In genomic region chr1:43365678-43366077, GRCh38 we compare ENCODE assay signal across 9 cellular contexts. TPM values are rescaled to one million over a fixed set of nuclear protein-coding genes. Genes with fewer than 3 reads are reported as not detected.
DNase-seq lines count a peak whose midpoint lies in the region; ATAC-seq and TF ChIP-seq lines count a peak whose summit lies in the region.
"Had no signal": no experiment of that assay in that cellular context is flagged by ENCODE, and none has a peak within 500 bp of the region (broad histone marks: within the 10 kb centered on the region; RNA-seq: fewer than 3 reads in every experiment).

No MANE protein-coding gene starts in this region.

- TF ChIP-seq CTCF in heart left ventricle (IDR thresholded peaks at IDR 0.05) = no peak
- no peak for TF ChIP-seq CTCF in esophagus squamous epithelium (IDR thresholded peaks at IDR 0.05)
- TF ChIP-seq CTCF in transverse colon (IDR thresholded peaks at IDR 0.05) = no peak

- no peak for TF ChIP-seq EP300 in transverse colon (IDR thresholded peaks at IDR 0.05; ENCODE audit: low read depth)

- DNase-seq in heart left ventricle (no peak), cardiac septum (ENCODE audit: low spot score) (no peak), esophagus squamous epithelium (lab: John Stamatoyannopoulos, UW) (no peak), transverse colon (no peak), T-helper 9 cell (no peak), DMS 273 (lab: John Stamatoyannopoulos, UW; ENCODE audit: unreplicated experiment) (no peak)
- DNase-seq: stimulated activated CD4-positive, alpha-beta T cell treated with anti-CD3 and anti-CD28 coated beads, Interleukin-2, amount 100 ng/mL, for 24 hours had no signal

- H3K9me3 ChIP-seq in heart left ventricle (no peaks in the 10 kb centered on the region), esophagus squamous epithelium (no peaks in the 10 kb centered on the region), transverse colon (no peaks in the 10 kb centered on the region)

- intact Hi-C loops in heart left ventricle (cut with DNase I) (loop anchor here in 4 of 10 donors (5.0 kb wide), 2 partner anchors 63 to 128 kb away; partner anchors contain the start of gene TIE1 (in 1 of the 4)), cardiac septum (cut with DNase I) (loop anchor here (5.0 kb wide), 1 partner anchor 87 kb away; the partner anchor contains the start of gene HYI), esophagus squamous epithelium (cut with DNase I) (no loop called here), transverse colon (cut with DNase I; ENCODE audit: low total_unique reads) (no loop called here)

- in situ Hi-C loops in transverse colon (cut with MboI; ENCODE audit: low pct_ligation_motif_present in 1 of 4, low pct_unique_long_range_greater_than_20kb in 1 of 4, low sequenced_read_pairs in 3 of 4) = no loop called here

- H3K36me3 ChIP-seq in heart left ventricle (peaks cover 3 to 50% (median 47%) of the 10 kb centered on the region in 9 donors), esophagus squamous epithelium (peaks cover 30 to 51% (median 33%) of the 10 kb centered on the region in 3 donors), transverse colon (peaks cover 0 to 14% (median 6%) of the 10 kb centered on the region in 4 donors)

- H3K27ac ChIP-seq in heart left ventricle = peak overlapping the region in 7 of 12 donors; percentile 91 to 99 (median 97)
- H3K27ac ChIP-seq in esophagus squamous epithelium = peak overlapping the region; percentile 94 to 99 (median 97)
- H3K27ac ChIP-seq in transverse colon = peak overlapping the region; percentile 93 to 96 (median 94)
- H3K27ac ChIP-seq: KMS-11 had no signal

- TF ChIP-seq POLR2A in heart left ventricle (IDR thresholded peaks at IDR 0.05) = no peak
- TF ChIP-seq POLR2A in esophagus squamous epithelium (IDR thresholded peaks at IDR 0.05) = no peak
- TF ChIP-seq POLR2A in transverse colon (IDR thresholded peaks at IDR 0.05) = no peak

- H3K4me1 ChIP-seq in heart left ventricle (peaks cover 0 to 32% (median 26%) of the 10 kb centered on the region in 12 donors), esophagus squamous epithelium (peaks cover 18 to 60% (median 28%) of the 10 kb centered on the region in 3 donors), transverse colon (peaks cover 12 to 44% (median 29%) of the 10 kb centered on the region in 4 donors)

- peak overlapping the region in 2 of 12 donors; percentile 91 to 96 for H3K4me3 ChIP-seq in heart left ventricle
- peak overlapping the region; percentile 70 to 86 (median 85) for H3K4me3 ChIP-seq in esophagus squamous epithelium
- H3K4me3 ChIP-seq in transverse colon = peak overlapping the region in 2 of 4 donors; percentile 70 to 75

- H3K27me3 ChIP-seq in heart left ventricle (no peaks in the 10 kb centered on the region), esophagus squamous epithelium (no peaks in the 10 kb centered on the region), transverse colon (no peaks in the 10 kb centered on the region)

- WGBS in heart left ventricle, 4 donors = 75 to 83% (median 80%) methylated on average over 2 of the region's 2 CpGs
- 75 to 86% methylated on average over 2 of the region's 2 CpGs for WGBS in esophagus squamous epithelium, 2 donors
- WGBS in transverse colon (ENCODE audit: low coverage in 1 of 2), 2 donors = 55 to 79% methylated on average over 2 of the region's 2 CpGs

- no peak for ATAC-seq in heart left ventricle

RNA-seq across cellular contexts. Expression of gene ELOVL1, which starts 2.1 kb away (rescaled TPM):
- 10 to 100 TPM; 22.1 to 63.5 (median 33.6) TPM for total RNA-seq in heart left ventricle
- 10 to 100 TPM; 25.7 to 93.4 TPM for polyA plus RNA-seq in heart left ventricle
- 37.8 TPM for total RNA-seq in cardiac septum
- 100 to 1,000 TPM in 3 of 4 donors, 10 to 100 TPM in 1; 99.8 to 187 (median 115) TPM for total RNA-seq in esophagus squamous epithelium
- 100 to 1,000 TPM in 1 of 4 donors, 10 to 100 TPM in 3; 58.4 to 114 (median 99.5) TPM for total RNA-seq in transverse colon

RNA-seq across cellular contexts. Expression of gene CDC20, which starts 6.9 kb away (rescaled TPM):
- total RNA-seq in heart left ventricle (10 to 100 TPM in 1 of 9 donors, 1 to 10 TPM in 5, under 1 TPM in 3; 0.45 to 16.9 (median 1.5) TPM), cardiac septum (0.78 TPM), esophagus squamous epithelium (10 to 100 TPM; 16.5 to 96.0 (median 33.6) TPM), transverse colon (10 to 100 TPM in 1 of 4 donors, 1 to 10 TPM in 2, not detected in 1; 2.9 to 38.4 (median 4.5) TPM)
- under 1 TPM; 0.38 to 0.49 TPM for polyA plus RNA-seq in heart left ventricle

RNA-seq across cellular contexts. Expression of gene MED8, which starts 23.9 kb away (rescaled TPM):
- total RNA-seq in heart left ventricle (10 to 100 TPM; 13.7 to 25.4 (median 16.9) TPM), cardiac septum (17.9 TPM), esophagus squamous epithelium (10 to 100 TPM; 34.5 to 60.1 (median 38.6) TPM), transverse colon (10 to 100 TPM; 12.7 to 41.9 (median 25.0) TPM)
- 10 to 100 TPM; 11.7 to 31.4 TPM for polyA plus RNA-seq in heart left ventricle

RNA-seq across cellular contexts. Expression of gene SZT2, which starts 24.0 kb away (rescaled TPM):
- total RNA-seq in heart left ventricle = 10 to 100 TPM; 19.0 to 39.7 (median 24.4) TPM
- polyA plus RNA-seq in heart left ventricle = 10 to 100 TPM; 13.1 to 29.1 TPM
- 35.7 TPM for total RNA-seq in cardiac septum
- total RNA-seq in esophagus squamous epithelium = 10 to 100 TPM; 12.4 to 40.0 (median 27.7) TPM
- total RNA-seq in transverse colon = 100 to 1,000 TPM in 2 of 4 donors, 10 to 100 TPM in 2; 43.1 to 106 (median 82.2) TPM

RNA-seq across cellular contexts. Expression of gene MPL, which starts 28.1 kb away (rescaled TPM):
- under 1 TPM; 0.25 to 0.98 (median 0.59) TPM for total RNA-seq in heart left ventricle
- polyA plus RNA-seq in heart left ventricle = under 1 TPM in 1 of 2 donors, not detected in 1; 0.11 TPM
- 1.6 TPM for total RNA-seq in cardiac septum
- not detected for total RNA-seq in esophagus squamous epithelium
- under 1 TPM in 1 of 4 donors, not detected in 3; 0.32 TPM for total RNA-seq in transverse colon
- total RNA-seq: T-helper 2 cell treated with Interferon-gamma antibody and Interleukin-4, amounts not matched to agents 100 ng/mL and 5 ng/mL, for 36 hours had no signal
